Comparison of ENCODE assay signal across 8 cellular contexts in genomic region chr1:6554907-6555778, GRCh38. TPM values are rescaled to one million over a fixed set of nuclear protein-coding genes. Genes with fewer than 3 reads are reported as not detected.
DNase-seq lines count a peak whose midpoint lies in the region; ATAC-seq lines count a peak whose summit lies in the region.

Gene TAS1R1, plus strand, starts transcription at chr1:6555307. Its CDS starts 67 bp downstream, at chr1:6555374.

- H3K4me1 ChIP-seq in BLaER1, result peaks cover 23% of the 10 kb centered on the region
- H3K4me1 ChIP-seq in effector memory CD4-positive, alpha-beta T cell (ENCODE audit: control insufficient read depth, insufficient read depth, low read length, poor library complexity, severe bottlenecking), result peaks cover 13% of the 10 kb centered on the region
- H3K4me1 ChIP-seq in aorta (ENCODE audit: control insufficient read depth in 1 of 2, insufficient read depth in 2 of 2, low read length in 2 of 2), result peaks cover 0 to 3% of the 10 kb centered on the region in 2 donors

- ATAC-seq in aorta (ENCODE audit: low FRiP score) (peak; percentile 76), HG03045 (IDR thresholded peaks at IDR 0.05; ENCODE audit: unreplicated experiment) (no peak), GM21737 (IDR thresholded peaks at IDR 0.05; ENCODE audit: unreplicated experiment) (no peak)

- H3K27ac ChIP-seq in BLaER1 (peak within 1 kb of the TSS; percentile 96), aorta (ENCODE audit: low read depth in 1 of 2, low read length in 2 of 2) (peak within 1 kb of the TSS in 1 of 2 donors; percentile 50)
- H3K27ac ChIP-seq in effector memory CD4-positive, alpha-beta T cell (ENCODE audit: insufficient read depth, low read length, poor library complexity, severe bottlenecking), result peak within 1 kb of the TSS; percentile 89

- peaks cover 20% of the 10 kb centered on the region for H3K36me3 ChIP-seq in BLaER1
- H3K36me3 ChIP-seq in effector memory CD4-positive, alpha-beta T cell (ENCODE audit: control insufficient read depth, insufficient read depth, low read length), result peaks cover 3% of the 10 kb centered on the region
- peaks cover 0 to 1% of the 10 kb centered on the region in 2 donors for H3K36me3 ChIP-seq in aorta (ENCODE audit: control insufficient read depth in 1 of 2, insufficient read depth in 2 of 2, low read length in 1 of 2)

- H3K9me3 ChIP-seq in BLaER1 (peaks cover 2% of the 10 kb centered on the region), aorta (ENCODE audit: control insufficient read depth, low read length) (no peaks in the 10 kb centered on the region)
- H3K9me3 ChIP-seq in effector memory CD4-positive, alpha-beta T cell (ENCODE audit: control insufficient read depth, low read length), result no peaks in the 10 kb centered on the region

- peak within 1 kb of the TSS; percentile 88 for H3K4me2 ChIP-seq in BLaER1

- intact Hi-C loops in aorta (cut with DNase I), result loop anchor here (2.0 to 10.0 kb wide), 3 partner anchors 64 to 92 kb away; partner anchors contain the start of gene PLEKHG5 (in 1 of the 2)

- DNase-seq in NCI-H2196 treated with DMSO at 0.1 percent for 48 hours (lab: John Stamatoyannopoulos, UW; ENCODE audit: unreplicated experiment), result peak; percentile 52
- DNase-seq in effector memory CD4-positive, alpha-beta T cell, result no peak
- DNase-seq in mucosa of gallbladder (ENCODE audit: low spot score), result peak; percentile 51
- DNase-seq in aorta, result peak; percentile 84 to 88
- no peak for DNase-seq in NCI-H1417 (lab: John Stamatoyannopoulos, UW)

- H3K4me3 ChIP-seq in BLaER1 (peak within 1 kb of the TSS; percentile 79), aorta (ENCODE audit: low read length in 2 of 2) (peak within 1 kb of the TSS; percentile 82 to 85)
- H3K4me3 ChIP-seq in effector memory CD4-positive, alpha-beta T cell (ENCODE audit: insufficient read depth, low read depth, low read length, poor library complexity, severe bottlenecking), result peak within 1 kb of the TSS; percentile 82

- H3K9ac ChIP-seq in BLaER1, result peak within 1 kb of the TSS; percentile 94

- H4K20me1 ChIP-seq in BLaER1, result peaks cover 29% of the 10 kb centered on the region

- H3K27me3 ChIP-seq in BLaER1 (no peaks in the 10 kb centered on the region), aorta (ENCODE audit: control insufficient read depth in 1 of 2, insufficient read depth in 2 of 2, low read length in 1 of 2) (no peaks in the 10 kb centered on the region)
- no peaks in the 10 kb centered on the region for H3K27me3 ChIP-seq in effector memory CD4-positive, alpha-beta T cell (replicated peaks; ENCODE audit: control insufficient read depth, insufficient read depth, low read length, poor library complexity, severe bottlenecking)

- WGBS in aorta, 2 donors, result 21 to 25% methylated on average over 19 of the region's 19 CpGs

RNA-seq across cellular contexts. Expression of gene TAS1R1, which starts in this region (rescaled TPM):
- total RNA-seq in mucosa of gallbladder (0.49 TPM), aorta (not detected)
- 1 to 10 TPM in 1 of 2 donors, not detected in 1; 1.3 TPM for polyA plus RNA-seq in aorta

Comparison
In these comparisons a context has a peak if more than half of its experiments do, and no peak if none do; other contexts are left out.
1. Peak in DNase-seq in mucosa of gallbladder; RNA of the gene not detected or under 1 TPM.
2. DNase-seq: peak in NCI-H2196 treated with DMSO at 0.1 percent for 48 hours (single experiment) and aorta (2 of 2); none in effector memory CD4-positive, alpha-beta T cell (0 of 3) and NCI-H1417 (0 of 3).
3. Peak in every context shown above with its lines, with median percentiles within 50 percentile points of each other: H3K4me3 ChIP-seq.